ENCODE assay signal across 8 cellular contexts in the genomic region with DNA sequence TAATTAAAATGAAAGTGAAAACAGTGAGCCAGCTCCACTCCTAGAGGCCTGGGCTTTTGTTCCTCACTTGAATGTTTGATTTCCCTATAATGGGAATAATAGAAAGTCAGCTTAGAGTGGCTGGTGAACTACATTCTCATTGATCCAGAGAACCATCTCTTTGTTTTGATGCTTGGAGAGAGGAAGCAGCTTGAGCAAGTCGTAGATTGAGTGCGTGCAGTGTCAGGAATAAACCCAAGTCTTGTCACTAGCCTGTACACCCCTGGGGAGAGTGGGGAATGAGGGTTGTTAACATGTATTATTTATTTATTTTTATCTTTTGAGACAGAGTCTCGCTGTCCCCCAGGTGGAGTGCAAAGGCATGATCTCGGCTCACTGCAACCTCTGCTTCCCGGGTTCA. TPM values are rescaled to one million over a fixed set of nuclear protein-coding genes. Genes with fewer than 3 reads are reported as not detected.
DNase-seq lines count a peak whose midpoint lies in the region; ATAC-seq, FAIRE-seq and TF ChIP-seq lines count a peak whose summit lies in the region.

No MANE protein-coding gene starts in this region.

- no peak for TF ChIP-seq CTCF in activated CD8-positive, alpha-beta T cell treated with anti-CD3 and anti-CD28 coated beads for 36 hours (IDR thresholded peaks at IDR 0.05)

- CTCF ChIA-PET in activated CD8-positive, alpha-beta memory T cell treated with anti-CD3 and anti-CD28 coated beads, Interleukin-2, amount 10 ng/mL, durations not matched to agents 7 days and 5 days (lab: Charles Lee): interaction anchor here (0.8 to 9.3 kb wide), 12 partner anchors 9 to 598 kb away, joined by 3 to 98 read pairs (median 10); a partner anchor contains a TSS
- CTCF ChIA-PET in activated CD8-positive, alpha-beta T cell treated with anti-CD3 and anti-CD28 coated beads for 36 hours (lab: Charles Lee): interaction anchor here (0.7 to 10.3 kb wide), 8 partner anchors 12 to 597 kb away, joined by 3 to 199 read pairs (median 14); a partner anchor contains a TSS

- H3K9me3 Mint-ChIP-seq in activated CD8-positive, alpha-beta memory T cell treated with anti-CD3 and anti-CD28 coated beads, Interleukin-2, amount 10 ng/mL, durations not matched to agents 7 days and 5 days (ENCODE audit: low read depth): no peaks in the 10 kb centered on the region
- H3K9me3 Mint-ChIP-seq in activated CD8-positive, alpha-beta T cell treated with anti-CD3 and anti-CD28 coated beads for 36 hours: no peaks in the 10 kb centered on the region
- no peaks in the 10 kb centered on the region for H3K9me3 Mint-ChIP-seq in stimulated activated naive CD8-positive, alpha-beta T cell treated with anti-CD3 and anti-CD28 coated beads, Interleukin-15, amount 100 ng/mL, for 72 hours

- peaks cover 14% of the 10 kb centered on the region for H3K36me3 Mint-ChIP-seq in activated CD8-positive, alpha-beta memory T cell treated with anti-CD3 and anti-CD28 coated beads, Interleukin-2, amount 10 ng/mL, durations not matched to agents 7 days and 5 days
- H3K36me3 Mint-ChIP-seq in activated CD8-positive, alpha-beta T cell treated with anti-CD3 and anti-CD28 coated beads for 36 hours (ENCODE audit: low read depth): peaks cover 12% of the 10 kb centered on the region

- DNase-seq in activated CD8-positive, alpha-beta memory T cell treated with anti-CD3 and anti-CD28 coated beads, Interleukin-2, amount 10 ng/mL, durations not matched to agents 7 days and 5 days: no peak
- DNase-seq in activated CD8-positive, alpha-beta memory T cell treated with anti-CD3 and anti-CD28 coated beads, Interleukin-2, amount 50 U/mL, for 4 hours: no peak
- no peak for DNase-seq in activated CD8-positive, alpha-beta T cell treated with anti-CD3 and anti-CD28 coated beads for 36 hours
- DNase-seq in stimulated activated naive CD8-positive, alpha-beta T cell treated with anti-CD3 and anti-CD28 coated beads, Interleukin-15, amount 100 ng/mL, for 72 hours: no peak
- DNase-seq in HK-2 (ENCODE audit: unreplicated experiment): no peak
- no peak for DNase-seq in urothelium cell line (ENCODE audit: low spot score)

- H3K27ac Mint-ChIP-seq in activated CD8-positive, alpha-beta memory T cell treated with anti-CD3 and anti-CD28 coated beads, Interleukin-2, amount 10 ng/mL, durations not matched to agents 7 days and 5 days: peak overlapping the region; percentile 62
- peak overlapping the region; percentile 98 for H3K27ac Mint-ChIP-seq in activated CD8-positive, alpha-beta T cell treated with anti-CD3 and anti-CD28 coated beads for 36 hours
- H3K27ac Mint-ChIP-seq in stimulated activated naive CD8-positive, alpha-beta T cell treated with anti-CD3 and anti-CD28 coated beads, Interleukin-15, amount 100 ng/mL, for 72 hours: no peak overlapping the region

- peak overlapping the region; percentile 89 for H3K4me3 Mint-ChIP-seq in activated CD8-positive, alpha-beta memory T cell treated with anti-CD3 and anti-CD28 coated beads, Interleukin-2, amount 10 ng/mL, durations not matched to agents 7 days and 5 days
- H3K4me3 Mint-ChIP-seq in activated CD8-positive, alpha-beta T cell treated with anti-CD3 and anti-CD28 coated beads for 36 hours: peak overlapping the region; percentile 94
- H3K4me3 Mint-ChIP-seq in stimulated activated naive CD8-positive, alpha-beta T cell treated with anti-CD3 and anti-CD28 coated beads, Interleukin-15, amount 100 ng/mL, for 72 hours: peak overlapping the region; percentile 97 to 99

- intact Hi-C loops in activated CD8-positive, alpha-beta T cell treated with anti-CD3 and anti-CD28 coated beads for 36 hours (cut with micrococcal nuclease): no loop called here

- no peaks in the 10 kb centered on the region for H3K27me3 Mint-ChIP-seq in activated CD8-positive, alpha-beta memory T cell treated with anti-CD3 and anti-CD28 coated beads, Interleukin-2, amount 10 ng/mL, durations not matched to agents 7 days and 5 days
- peaks cover 2% of the 10 kb centered on the region for H3K27me3 Mint-ChIP-seq in activated CD8-positive, alpha-beta T cell treated with anti-CD3 and anti-CD28 coated beads for 36 hours
- no peaks in the 10 kb centered on the region for H3K27me3 Mint-ChIP-seq in stimulated activated naive CD8-positive, alpha-beta T cell treated with anti-CD3 and anti-CD28 coated beads, Interleukin-15, amount 100 ng/mL, for 72 hours

- ATAC-seq in activated CD8-positive, alpha-beta memory T cell treated with anti-CD3 and anti-CD28 coated beads, Interleukin-2, amount 10 ng/mL, durations not matched to agents 7 days and 5 days: no peak
- no peak for ATAC-seq in activated CD8-positive, alpha-beta T cell treated with anti-CD3 and anti-CD28 coated beads for 36 hours
- ATAC-seq in stimulated activated naive CD8-positive, alpha-beta T cell treated with anti-CD3 and anti-CD28 coated beads, Interleukin-15, amount 100 ng/mL, for 72 hours: no peak
- no peak for ATAC-seq in HG03439 (IDR thresholded peaks at IDR 0.05; ENCODE audit: unreplicated experiment)

- FAIRE-seq in urothelium cell line (lab: Jason Lieb, UNC): no peak

- peaks cover 40% of the 10 kb centered on the region for H3K4me1 Mint-ChIP-seq in activated CD8-positive, alpha-beta memory T cell treated with anti-CD3 and anti-CD28 coated beads, Interleukin-2, amount 10 ng/mL, durations not matched to agents 7 days and 5 days
- peaks cover 56% of the 10 kb centered on the region for H3K4me1 Mint-ChIP-seq in activated CD8-positive, alpha-beta T cell treated with anti-CD3 and anti-CD28 coated beads for 36 hours (ENCODE audit: low read depth)
- H3K4me1 Mint-ChIP-seq in stimulated activated naive CD8-positive, alpha-beta T cell treated with anti-CD3 and anti-CD28 coated beads, Interleukin-15, amount 100 ng/mL, for 72 hours: peaks cover 62% of the 10 kb centered on the region

- peak overlapping the region; percentile 66 for H3K4me3 ChIP-seq in iPS-11a (ENCODE audit: low read depth, low read length)

- POLR2A ChIA-PET in activated CD8-positive, alpha-beta T cell treated with anti-CD3 and anti-CD28 coated beads for 36 hours (lab: Charles Lee): interaction anchor here (0.7 to 2.9 kb wide), 8 partner anchors 10 to 1645 kb away, joined by 3 to 16 read pairs (median 4); a partner anchor contains a TSS

RNA-seq across cellular contexts. Expression of a gene that starts 0.9 kb away (rescaled TPM):
- total RNA-seq in activated CD8-positive, alpha-beta memory T cell treated with anti-CD3 and anti-CD28 coated beads, Interleukin-2, amount 10 ng/mL, durations not matched to agents 7 days and 5 days: 10 to 100 TPM; 42.8 to 58.7 TPM
- total RNA-seq in activated CD8-positive, alpha-beta T cell treated with anti-CD3 and anti-CD28 coated beads for 36 hours: 10 to 100 TPM; 36.5 to 41.3 TPM

RNA-seq across cellular contexts. Expression of a gene that starts 12.8 kb away (rescaled TPM):
- 10 to 100 TPM in 1 of 2 experiments, 1 to 10 TPM in 1; 1.6 to 10.0 TPM for total RNA-seq in activated CD8-positive, alpha-beta memory T cell treated with anti-CD3 and anti-CD28 coated beads, Interleukin-2, amount 10 ng/mL, durations not matched to agents 7 days and 5 days
- 1 to 10 TPM; 3.3 to 3.9 TPM for total RNA-seq in activated CD8-positive, alpha-beta T cell treated with anti-CD3 and anti-CD28 coated beads for 36 hours

RNA-seq across cellular contexts. Expression of a gene that starts 39.7 kb away (rescaled TPM):
- 10 to 100 TPM; 15.3 to 15.9 TPM for total RNA-seq in activated CD8-positive, alpha-beta memory T cell treated with anti-CD3 and anti-CD28 coated beads, Interleukin-2, amount 10 ng/mL, durations not matched to agents 7 days and 5 days
- 1 to 10 TPM; 4.4 to 5.0 TPM for total RNA-seq in activated CD8-positive, alpha-beta T cell treated with anti-CD3 and anti-CD28 coated beads for 36 hours

Comparison
In these comparisons a context has a peak if more than half of its experiments do, and no peak if none do; other contexts are left out.
1. H3K27ac Mint-ChIP-seq: peak in activated CD8-positive, alpha-beta memory T cell treated with anti-CD3 and anti-CD28 coated beads, Interleukin-2, amount 10 ng/mL, durations not matched to agents 7 days and 5 days (single experiment) and activated CD8-positive, alpha-beta T cell treated with anti-CD3 and anti-CD28 coated beads for 36 hours (single experiment); none in stimulated activated naive CD8-positive, alpha-beta T cell treated with anti-CD3 and anti-CD28 coated beads, Interleukin-15, amount 100 ng/mL, for 72 hours (0 of 2).
2. Peak in every context shown above with its lines, with median percentiles within 50 percentile points of each other: H3K4me3 Mint-ChIP-seq.